11 cellular contexts compared by ENCODE assay signal in genomic region chr11:67024410-67024809, GRCh38. TPM values are rescaled to one million over a fixed set of nuclear protein-coding genes. Genes with fewer than 3 reads are reported as not detected.
DNase-seq lines count a peak whose midpoint lies in the region; ATAC-seq and TF ChIP-seq lines count a peak whose summit lies in the region.
"Had no signal": no experiment of that assay in that cellular context is flagged by ENCODE, and none has a peak within 500 bp of the region (broad histone marks: within the 10 kb centered on the region; RNA-seq: fewer than 3 reads in every experiment).

No MANE protein-coding gene starts in this region.

- H3K36me3 ChIP-seq in endodermal cell (ENCODE audit: control insufficient read depth, insufficient read depth, low read length), result no peaks in the 10 kb centered on the region
- H3K36me3 ChIP-seq in thyroid gland, result no peaks in the 10 kb centered on the region
- H3K36me3 ChIP-seq: SJCRH30, thoracic aorta had no signal

- 79 to 83% methylated on average over 2 to 5 of the region's 5 CpGs for WGBS in endodermal cell (ENCODE audit: insufficient coverage in 1 of 2, insufficient read length in 1 of 2), 2 experiments
- WGBS in thyroid gland, 2 donors, result 67 to 86% methylated on average over 3 to 4 of the region's 5 CpGs

- no peak overlapping the region for H3K27ac ChIP-seq in endodermal cell (ENCODE audit: low read depth, low read length)
- H3K27ac ChIP-seq in thyroid gland, result no peak overlapping the region
- H3K27ac ChIP-seq: SJCRH30, thoracic aorta had no signal

- TF ChIP-seq CTCF in activated B cell treated with CpG ODN at 0.5 μM for 24 hours (IDR thresholded peaks at IDR 0.05) (no peak), endodermal cell (conservative IDR thresholded peaks at IDR 0.05) (no peak), thyroid gland (IDR thresholded peaks at IDR 0.05) (no peak)

- TF ChIP-seq POLR2A in thyroid gland (IDR thresholded peaks at IDR 0.05), result no peak

- H3K9me3 Mint-ChIP-seq in activated B cell treated with CpG ODN at 0.5 μM for 24 hours, result no peaks in the 10 kb centered on the region
- no peaks in the 10 kb centered on the region for H3K9me3 Mint-ChIP-seq in endodermal cell

- H3K9ac ChIP-seq in endodermal cell (ENCODE audit: extremely low read depth, low read length, poor library complexity, severe bottlenecking), result no peak overlapping the region

- DNase-seq in Jurkat, Clone E6-1 (ENCODE audit: low read depth, low spot score), result peak; percentile 94
- DNase-seq in activated B cell treated with CpG ODN at 0.5 μM for 24 hours, result no peak
- DNase-seq in astrocyte of the hippocampus (ENCODE audit: low read depth, low spot score), result peak; percentile 23
- peak; percentile 27 for DNase-seq in stimulated activated CD8-positive, alpha-beta memory T cell treated with anti-CD3 and anti-CD28 coated beads, Interleukin-12 subunit alpha, Interleukin-12 subunit beta, amount 100 ng/mL, for 1 hour (ENCODE audit: low read depth)
- DNase-seq in endodermal cell, result no peak
- no peak for DNase-seq in NCI-H748 treated with DMSO at 0.1 percent for 48 hours (lab: John Stamatoyannopoulos, UW)
- no peak for DNase-seq in thyroid gland
- DNase-seq in effector CD4-positive, alpha-beta T cell, result no peak
- DNase-seq: SJCRH30 had no signal

- H3K4me1 Mint-ChIP-seq in activated B cell treated with CpG ODN at 0.5 μM for 24 hours, result peaks cover 43% of the 10 kb centered on the region
- peaks cover 4% of the 10 kb centered on the region for H3K4me1 Mint-ChIP-seq in endodermal cell

- peaks cover 52% of the 10 kb centered on the region for H3K27me3 Mint-ChIP-seq in activated B cell treated with CpG ODN at 0.5 μM for 24 hours
- H3K27me3 Mint-ChIP-seq in endodermal cell (ENCODE audit: insufficient read depth), result peaks cover 52% of the 10 kb centered on the region

- no peak overlapping the region for H3K4me3 ChIP-seq in Jurkat, Clone E6-1 (ENCODE audit: low read length)
- no peak overlapping the region for H3K4me3 ChIP-seq in endodermal cell (ENCODE audit: low read length)
- no peak overlapping the region for H3K4me3 ChIP-seq in thyroid gland (replicated peaks in 1 of 3)
- H3K4me3 ChIP-seq: SJCRH30 had no signal

- CTCF ChIA-PET in activated B cell treated with CpG ODN at 0.5 μM for 24 hours (lab: Charles Lee), result no interaction called here

- H3K27me3 ChIP-seq in endodermal cell (ENCODE audit: control insufficient read depth, insufficient read depth, low read length, poor library complexity, severe bottlenecking) (peaks cover 35% of the 10 kb centered on the region), thyroid gland (no peaks in the 10 kb centered on the region)

- H3K36me3 Mint-ChIP-seq in activated B cell treated with CpG ODN at 0.5 μM for 24 hours (ENCODE audit: low read depth) (no peaks in the 10 kb centered on the region), endodermal cell (ENCODE audit: low read depth) (no peaks in the 10 kb centered on the region)

- ATAC-seq in activated B cell treated with CpG ODN at 0.5 μM for 24 hours (ENCODE audit: low read depth), result no peak

- H3K9me3 ChIP-seq in endodermal cell (ENCODE audit: control insufficient read depth, low read length) (no peaks in the 10 kb centered on the region), thyroid gland (no peaks in the 10 kb centered on the region)
- H3K9me3 ChIP-seq: SJCRH30, thoracic aorta had no signal

- H3K27ac Mint-ChIP-seq in activated B cell treated with CpG ODN at 0.5 μM for 24 hours (no peak overlapping the region), endodermal cell (no peak overlapping the region)

- POLR2A ChIA-PET in activated B cell treated with CpG ODN at 0.5 μM for 24 hours (lab: Charles Lee), result no interaction called here

- peak overlapping the region; percentile 4 for H3K4me3 Mint-ChIP-seq in activated B cell treated with CpG ODN at 0.5 μM for 24 hours
- H3K4me3 Mint-ChIP-seq in endodermal cell, result no peak overlapping the region

- H3K4me1 ChIP-seq in endodermal cell (ENCODE audit: control insufficient read depth, insufficient read depth, low read length) (no peaks in the 10 kb centered on the region), thyroid gland (peaks cover 4 to 16% of the 10 kb centered on the region in 2 donors)

- intact Hi-C loops in activated B cell treated with CpG ODN at 0.5 μM for 24 hours (cut with micrococcal nuclease), result no loop called here
- intact Hi-C loops in thyroid gland (cut with DNase I), result no loop called here

RNA-seq across cellular contexts. Expression of gene SYT12, which starts 1.5 kb away (rescaled TPM):
- polyA plus RNA-seq in Jurkat, Clone E6-1 (2012; ENCODE audit: insufficient read depth, insufficient read length), result not detected
- total RNA-seq in activated B cell treated with CpG ODN at 0.5 μM for 24 hours (not detected in 2 replicates), endodermal cell (1 to 10 TPM in 1 of 2 donors, under 1 TPM in 1; 0.91 to 1.1 TPM), thyroid gland (under 1 TPM in 3 of 4 donors, not detected in 1; 0.13 to 0.44 (median 0.22) TPM)
- polyA plus RNA-seq in endodermal cell (2013, experiment 1 of 2), result 0.39 TPM
- 0.33 TPM for polyA plus RNA-seq in endodermal cell (2013, experiment 2 of 2)

RNA-seq across cellular contexts. Expression of gene RHOD, which starts 32.2 kb away (rescaled TPM):
- polyA plus RNA-seq in Jurkat, Clone E6-1 (2012; ENCODE audit: insufficient read depth, insufficient read length), result not detected
- 0.32 TPM in 1 of 2 replicates, not detected in the other for total RNA-seq in activated B cell treated with CpG ODN at 0.5 μM for 24 hours
- total RNA-seq in endodermal cell, result 10 to 100 TPM; 17.1 to 18.1 TPM
- 7.7 TPM for polyA plus RNA-seq in endodermal cell (2013, experiment 1 of 2)
- 7.7 TPM for polyA plus RNA-seq in endodermal cell (2013, experiment 2 of 2)
- 10 to 100 TPM; 27.8 to 85.2 (median 56.8) TPM for total RNA-seq in thyroid gland
- total RNA-seq: SJCRH30 had no signal

RNA-seq across cellular contexts. Expression of gene C11orf86, which starts 49.3 kb away (rescaled TPM):
- not detected for polyA plus RNA-seq in Jurkat, Clone E6-1 (2012; ENCODE audit: insufficient read depth, insufficient read length)
- total RNA-seq in activated B cell treated with CpG ODN at 0.5 μM for 24 hours (not detected in 2 replicates), endodermal cell (not detected), thyroid gland (not detected)
- not detected for polyA plus RNA-seq in endodermal cell (2013, experiment 1 of 2)
- not detected for polyA plus RNA-seq in endodermal cell (2013, experiment 2 of 2)
- total RNA-seq: esophagus mucosa, SJCRH30, thoracic aorta had no signal

Comparison
In these comparisons a context has a peak if more than half of its experiments do, and no peak if none do; other contexts are left out.
1. DNase-seq: peak in Jurkat, Clone E6-1 (single experiment), astrocyte of the hippocampus (single experiment) and stimulated activated CD8-positive, alpha-beta memory T cell treated with anti-CD3 and anti-CD28 coated beads, Interleukin-12 subunit alpha, Interleukin-12 subunit beta, amount 100 ng/mL, for 1 hour (single experiment); none in activated B cell treated with CpG ODN at 0.5 μM for 24 hours (single experiment), endodermal cell (single experiment), NCI-H748 treated with DMSO at 0.1 percent for 48 hours (single experiment), thyroid gland (0 of 2) and effector CD4-positive, alpha-beta T cell (single experiment).
2. RNA of gene RHOD, which starts 32.2 kb away (total RNA-seq): 27.8 to 85.2 TPM in thyroid gland and 17.1 to 18.1 TPM in endodermal cell; 0.32 TPM in activated B cell treated with CpG ODN at 0.5 μM for 24 hours; every median in the first group is over 10 times any median in the second.